In genomic region chr20:36607586-36608387, GRCh38 we compare ENCODE assay signal across 9 cellular contexts. TPM values are rescaled to one million over a fixed set of nuclear protein-coding genes. Genes with fewer than 3 reads are reported as not detected.
A peak's percentile ranks its signal among the peaks of the same experiment; 100 is the strongest.
DNase-seq lines count a peak whose midpoint lies in the region; ATAC-seq, FAIRE-seq and TF ChIP-seq lines count a peak whose summit lies in the region.
"Had no signal": no experiment of that assay in that cellular context is flagged by ENCODE, and none has a peak within 500 bp of the region (broad histone marks: within the 10 kb centered on the region; RNA-seq: fewer than 3 reads in every experiment).

No MANE protein-coding gene starts in this region.

- H3K27ac Mint-ChIP-seq in T-helper 2 cell treated with Interferon-gamma antibody and Interleukin-4, amounts not matched to agents 5 μg/mL and 100 μg/mL, for 36 hours, result peak overlapping the region; percentile 94

- H3K4me3 ChIP-seq in esophagus squamous epithelium (peak overlapping the region; percentile 74 to 100 (median 87)), spleen (peak overlapping the region in 5 of 8 donors; percentile 70 to 98 (median 94))

- DNase-seq in T-helper 2 cell treated with Interferon-gamma antibody and Interleukin-4, amounts not matched to agents 5 μg/mL and 100 μg/mL, for 36 hours (ENCODE audit: low spot score), result no peak
- DNase-seq in T-helper 2 cell, result no peak
- DNase-seq in RCC 7860 (ENCODE audit: low spot score), result peak; percentile 79
- no peak for DNase-seq in esophagus squamous epithelium (lab: John Stamatoyannopoulos, UW)
- no peak for DNase-seq in spleen
- no peak for DNase-seq in kidney glomerular epithelial cell (lab: John Stamatoyannopoulos, UW)
- DNase-seq: SIG-M5 had no signal

- peaks cover 21% of the 10 kb centered on the region for H3K4me1 Mint-ChIP-seq in T-helper 2 cell treated with Interferon-gamma antibody and Interleukin-4, amounts not matched to agents 5 μg/mL and 100 μg/mL, for 36 hours (ENCODE audit: low read depth)

- TF ChIP-seq CTCF in esophagus squamous epithelium (IDR thresholded peaks at IDR 0.05) (no peak), spleen (IDR thresholded peaks at IDR 0.05 in 8 of 11, conservative IDR thresholded peaks at IDR 0.05 in 3 of 11) (no peak)

- H3K27me3 ChIP-seq in esophagus squamous epithelium (no peaks in the 10 kb centered on the region), spleen (replicated peaks in 1 of 7) (no peaks in the 10 kb centered on the region)

- TF ChIP-seq POLR2A in esophagus squamous epithelium (IDR thresholded peaks at IDR 0.05) (peak in 1 of 4 donors; percentile 16), spleen (IDR thresholded peaks at IDR 0.05) (no peak)

- WGBS in esophagus squamous epithelium, 2 donors, result 70 to 71% methylated on average over 7 of the region's 7 CpGs
- 69 to 84% (median 73%) methylated on average over 7 of the region's 7 CpGs for WGBS in spleen, 5 donors

- H3K36me3 ChIP-seq in esophagus squamous epithelium (peaks cover 27 to 57% (median 30%) of the 10 kb centered on the region in 3 donors), spleen (peaks cover 2 to 56% (median 51%) of the 10 kb centered on the region in 6 donors)

- no peaks in the 10 kb centered on the region for H3K9me3 Mint-ChIP-seq in T-helper 2 cell treated with Interferon-gamma antibody and Interleukin-4, amounts not matched to agents 5 μg/mL and 100 μg/mL, for 36 hours

- H3K27ac ChIP-seq in esophagus squamous epithelium (peak overlapping the region; percentile 89 to 98 (median 97)), spleen (peak overlapping the region; percentile 39 to 100 (median 96))

- intact Hi-C loops in esophagus squamous epithelium (cut with DNase I) (loop anchor here (5.0 kb wide), 1 partner anchor 165 kb away; the partner anchor contains the start of gene DSN1), spleen (cut with DNase I; ENCODE audit: low total_unique reads) (loop anchor here (10.0 kb wide), 1 partner anchor 53 kb away; no protein-coding TSS in a partner anchor)

- H3K27me3 Mint-ChIP-seq in T-helper 2 cell treated with Interferon-gamma antibody and Interleukin-4, amounts not matched to agents 5 μg/mL and 100 μg/mL, for 36 hours (ENCODE audit: low read depth), result no peaks in the 10 kb centered on the region

- peaks cover 54% of the 10 kb centered on the region for H3K36me3 Mint-ChIP-seq in T-helper 2 cell treated with Interferon-gamma antibody and Interleukin-4, amounts not matched to agents 5 μg/mL and 100 μg/mL, for 36 hours (ENCODE audit: low read depth)

- peak overlapping the region; percentile 98 for H3K4me3 Mint-ChIP-seq in T-helper 2 cell treated with Interferon-gamma antibody and Interleukin-4, amounts not matched to agents 5 μg/mL and 100 μg/mL, for 36 hours

- peaks cover 11 to 41% (median 12%) of the 10 kb centered on the region in 3 donors for H3K4me1 ChIP-seq in esophagus squamous epithelium
- peaks cover 12 to 55% (median 36%) of the 10 kb centered on the region in 6 donors for H3K4me1 ChIP-seq in spleen

- FAIRE-seq in RCC 7860 (lab: Jason Lieb, UNC), result no peak

- no peak for ATAC-seq in HG03378 (IDR thresholded peaks at IDR 0.05; ENCODE audit: unreplicated experiment)
- no peak for ATAC-seq in HG03095 (IDR thresholded peaks at IDR 0.05; ENCODE audit: unreplicated experiment)

- H3K9me3 ChIP-seq in esophagus squamous epithelium (no peaks in the 10 kb centered on the region), spleen (no peaks in the 10 kb centered on the region)

RNA-seq across cellular contexts. Expression of gene RAB5IF, which starts 2.2 kb away (rescaled TPM):
- total RNA-seq in esophagus squamous epithelium (100 to 1,000 TPM; 203 to 373 (median 267) TPM), spleen (100 to 1,000 TPM in 4 of 7 donors, 10 to 100 TPM in 3; 67.8 to 131 (median 105) TPM)
- 100 to 1,000 TPM in 1 of 3 donors, 10 to 100 TPM in 2; 78.8 to 114 (median 83.3) TPM for polyA plus RNA-seq in spleen

RNA-seq across cellular contexts. Expression of gene TGIF2, which starts 34.4 kb away (rescaled TPM):
- total RNA-seq in esophagus squamous epithelium (10 to 100 TPM in 1 of 4 donors, 1 to 10 TPM in 3; 3.4 to 10.9 (median 7.1) TPM), spleen (10 to 100 TPM; 23.3 to 38.2 (median 30.1) TPM)
- 10 to 100 TPM; 13.6 to 20.8 (median 14.3) TPM for polyA plus RNA-seq in spleen

RNA-seq across cellular contexts. Expression of gene SLA2, which starts 38.2 kb away (rescaled TPM):
- total RNA-seq in esophagus squamous epithelium (1 to 10 TPM in 1 of 4 donors, under 1 TPM in 2, not detected in 1; 0.11 to 1.9 (median 0.61) TPM), spleen (10 to 100 TPM in 3 of 7 donors, 1 to 10 TPM in 4; 7.1 to 16.3 (median 9.5) TPM)
- 1 to 10 TPM; 2.6 to 3.0 (median 2.9) TPM for polyA plus RNA-seq in spleen
